10 cellular contexts compared by ENCODE assay signal in the genomic region with DNA sequence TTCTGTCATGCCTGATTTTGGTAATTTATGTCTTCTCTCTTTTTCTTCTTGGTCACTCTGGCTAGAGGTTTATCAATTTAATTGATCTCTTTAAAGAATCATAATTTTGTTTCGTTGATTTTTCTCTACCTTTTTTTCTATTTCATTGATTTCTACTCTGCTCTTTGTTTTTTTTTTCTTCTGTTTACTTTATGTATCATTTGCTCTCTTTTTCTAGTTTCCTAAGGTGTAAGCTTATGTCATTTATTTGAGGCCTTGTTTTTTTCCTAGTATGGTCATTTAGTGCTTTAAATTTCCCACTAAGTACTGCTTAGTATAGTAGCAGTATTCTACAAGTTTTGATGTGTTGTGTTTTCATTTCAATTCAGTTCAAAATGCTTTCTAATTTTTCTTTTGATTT.
"Had no signal": no experiment of that assay in that cellular context is flagged by ENCODE, and none has a peak within 500 bp of the region (broad histone marks: within the 10 kb centered on the region; RNA-seq: fewer than 3 reads in every experiment).

No MANE protein-coding gene starts in this region.

- H3K9me3 Mint-ChIP-seq: HFFc6 had no signal

- H3K9me3 ChIP-seq: HAP-1 had no signal

- H3K9ac ChIP-seq: GM23248 had no signal

- DNase-seq: GM23248, GOT3, H7, HFFc6, IMR-90, KG1 had no signal

- H3K27ac ChIP-seq: GM23248, HL-60 had no signal

- H3K4me3 Mint-ChIP-seq: HFFc6 had no signal

- H2AFZ ChIP-seq: GM23248 had no signal

- FAIRE-seq: K562 had no signal

- ATAC-seq: HCT116, K562 had no signal

- H3K27ac Mint-ChIP-seq: HFFc6 had no signal

- H3K4me3 ChIP-seq: GM23248, HAP-1, K562 had no signal

- H3K36me3 ChIP-seq: HAP-1 had no signal

- H3K4me1 ChIP-seq: HAP-1 had no signal
